1 cellular context compared by ENCODE assay signal in the genomic region with DNA sequence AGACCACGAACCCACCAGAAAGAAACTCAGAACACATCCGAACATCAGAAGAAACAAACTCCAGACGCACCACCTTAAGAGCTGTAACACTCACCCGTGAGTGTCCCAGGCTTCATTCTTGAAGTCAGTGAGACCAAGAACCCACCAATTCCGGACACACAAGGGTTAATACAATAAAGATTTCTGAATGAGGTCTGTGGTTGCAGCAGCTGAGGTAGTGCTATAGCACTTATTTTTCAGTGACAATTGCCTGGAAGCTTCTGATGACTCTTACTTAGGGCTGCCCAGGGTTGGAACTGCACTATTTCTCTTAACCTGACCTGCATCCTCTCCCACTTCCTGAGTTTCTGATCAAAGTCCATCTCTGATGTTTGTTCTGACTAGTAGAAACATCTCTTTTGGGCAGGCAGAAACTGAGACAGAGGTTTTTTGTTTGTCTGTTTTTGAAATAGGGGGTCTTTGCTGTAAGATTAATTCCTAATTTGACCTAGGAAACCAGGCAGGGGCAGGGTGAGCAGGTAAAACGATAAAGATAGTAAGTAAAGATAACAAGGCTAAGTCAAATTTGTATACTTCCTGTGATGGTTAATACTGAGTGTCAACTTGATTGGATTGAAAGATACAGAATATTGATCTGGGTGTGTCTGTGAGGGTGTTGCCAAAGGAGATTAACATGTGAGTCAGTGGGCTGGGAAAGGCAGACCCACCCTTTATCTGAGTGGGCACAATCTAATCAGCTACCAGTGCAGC.
TF ChIP-seq lines count a peak whose summit lies in the region.

No MANE protein-coding gene starts in this region.

TF ChIP-seq in HepG2, 621 proteins besides CTCF, POLR2A, EP300 and RAD21 (continued from another document):
- peak; percentile 38; the same call in 1 of the 2 replicates for TF ChIP-seq SOX5 (CRISPR knock-in tag; IDR thresholded peaks at IDR 0.05; ENCODE audit: borderline replicate concordance)
- peak; percentile 67 for TF ChIP-seq FOSL2 (CRISPR knock-in tag; IDR thresholded peaks at IDR 0.05)
- no peak for TF ChIP-seq CENPT (CRISPR knock-in tag; IDR thresholded peaks at IDR 0.05; ENCODE audit: low read depth)
- TF ChIP-seq, protein P1, sequence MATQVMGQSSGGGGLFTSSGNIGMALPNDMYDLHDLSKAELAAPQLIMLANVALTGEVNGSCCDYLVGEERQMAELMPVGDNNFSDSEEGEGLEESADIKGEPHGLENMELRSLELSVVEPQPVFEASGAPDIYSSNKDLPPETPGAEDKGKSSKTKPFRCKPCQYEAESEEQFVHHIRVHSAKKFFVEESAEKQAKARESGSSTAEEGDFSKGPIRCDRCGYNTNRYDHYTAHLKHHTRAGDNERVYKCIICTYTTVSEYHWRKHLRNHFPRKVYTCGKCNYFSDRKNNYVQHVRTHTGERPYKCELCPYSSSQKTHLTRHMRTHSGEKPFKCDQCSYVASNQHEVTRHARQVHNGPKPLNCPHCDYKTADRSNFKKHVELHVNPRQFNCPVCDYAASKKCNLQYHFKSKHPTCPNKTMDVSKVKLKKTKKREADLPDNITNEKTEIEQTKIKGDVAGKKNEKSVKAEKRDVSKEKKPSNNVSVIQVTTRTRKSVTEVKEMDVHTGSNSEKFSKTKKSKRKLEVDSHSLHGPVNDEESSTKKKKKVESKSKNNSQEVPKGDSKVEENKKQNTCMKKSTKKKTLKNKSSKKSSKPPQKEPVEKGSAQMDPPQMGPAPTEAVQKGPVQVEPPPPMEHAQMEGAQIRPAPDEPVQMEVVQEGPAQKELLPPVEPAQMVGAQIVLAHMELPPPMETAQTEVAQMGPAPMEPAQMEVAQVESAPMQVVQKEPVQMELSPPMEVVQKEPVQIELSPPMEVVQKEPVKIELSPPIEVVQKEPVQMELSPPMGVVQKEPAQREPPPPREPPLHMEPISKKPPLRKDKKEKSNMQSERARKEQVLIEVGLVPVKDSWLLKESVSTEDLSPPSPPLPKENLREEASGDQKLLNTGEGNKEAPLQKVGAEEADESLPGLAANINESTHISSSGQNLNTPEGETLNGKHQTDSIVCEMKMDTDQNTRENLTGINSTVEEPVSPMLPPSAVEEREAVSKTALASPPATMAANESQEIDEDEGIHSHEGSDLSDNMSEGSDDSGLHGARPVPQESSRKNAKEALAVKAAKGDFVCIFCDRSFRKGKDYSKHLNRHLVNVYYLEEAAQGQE (IDR thresholded peaks at IDR 0.05; ENCODE audit: borderline replicate concordance in 1 of 2, low read depth in 1 of 2, low read length in 2 of 2), result peak in 1 of 2 experiments; percentile 55; a peak in 1 of 4 replicates
- TF ChIP-seq POLR2G (IDR thresholded peaks at IDR 0.05; ENCODE audit: low read depth, low read length), result peak; percentile 77
- TF ChIP-seq ZNF652 (CRISPR knock-in tag; IDR thresholded peaks at IDR 0.05; ENCODE audit: borderline replicate concordance, low read depth), result peak; percentile 92
- no peak for TF ChIP-seq ZNF674 (CRISPR knock-in tag; IDR thresholded peaks at IDR 0.05; ENCODE audit: low read depth)
- TF ChIP-seq GATAD1 (CRISPR knock-in tag; IDR thresholded peaks at IDR 0.05), result peak; percentile 40; the same call in 1 of the 2 replicates
- peak; percentile 63; the same call in 1 of the 2 replicates for TF ChIP-seq GFI1 (CRISPR knock-in tag; IDR thresholded peaks at IDR 0.05; ENCODE audit: borderline replicate concordance)
- peak; percentile 56 for TF ChIP-seq MEF2D (CRISPR knock-in tag; IDR thresholded peaks at IDR 0.05)
- 0 out of 2 replicates have a peak, but pooled peaks have one; percentile 20 for TF ChIP-seq ZNF709 (CRISPR knock-in tag; IDR thresholded peaks at IDR 0.05)
- no peak for TF ChIP-seq PCBP1 (IDR thresholded peaks at IDR 0.05; ENCODE audit: borderline replicate concordance, low read depth, low read length)
- TF ChIP-seq, protein P2, sequence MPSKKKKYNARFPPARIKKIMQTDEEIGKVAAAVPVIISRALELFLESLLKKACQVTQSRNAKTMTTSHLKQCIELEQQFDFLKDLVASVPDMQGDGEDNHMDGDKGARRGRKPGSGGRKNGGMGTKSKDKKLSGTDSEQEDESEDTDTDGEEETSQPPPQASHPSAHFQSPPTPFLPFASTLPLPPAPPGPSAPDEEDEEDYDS (CRISPR knock-in tag; IDR thresholded peaks at IDR 0.05), result peak; percentile 64; the same call in 1 of the 2 replicates
- no peak for TF ChIP-seq NCOA5 (CRISPR knock-in tag; IDR thresholded peaks at IDR 0.05)
- peak; percentile 83; the same call in 1 of the 2 replicates for TF ChIP-seq ZNF335 (CRISPR knock-in tag; IDR thresholded peaks at IDR 0.05)
- TF ChIP-seq SOX13 (IDR thresholded peaks at IDR 0.05), result no peak
- peak in 1 of 2 experiments; percentile 54; a peak in 1 of 4 replicates for TF ChIP-seq SOX13 (CRISPR knock-in tag; conservative IDR thresholded peaks at IDR 0.05 in 1 of 2, IDR thresholded peaks at IDR 0.05 in 1 of 2)
- peak; percentile 71 for TF ChIP-seq PITX1 (CRISPR knock-in tag; IDR thresholded peaks at IDR 0.05)
- TF ChIP-seq SIN3A (IDR thresholded peaks at IDR 0.05; ENCODE audit: borderline replicate concordance, low read depth, low read length), result peak; percentile 64
- TF ChIP-seq ZNF33A (CRISPR knock-in tag; IDR thresholded peaks at IDR 0.05; ENCODE audit: borderline replicate concordance), result no peak
- TF ChIP-seq KDM6A (CRISPR knock-in tag; IDR thresholded peaks at IDR 0.05; ENCODE audit: low read depth), result peak; percentile 89
- TF ChIP-seq, protein P3, sequence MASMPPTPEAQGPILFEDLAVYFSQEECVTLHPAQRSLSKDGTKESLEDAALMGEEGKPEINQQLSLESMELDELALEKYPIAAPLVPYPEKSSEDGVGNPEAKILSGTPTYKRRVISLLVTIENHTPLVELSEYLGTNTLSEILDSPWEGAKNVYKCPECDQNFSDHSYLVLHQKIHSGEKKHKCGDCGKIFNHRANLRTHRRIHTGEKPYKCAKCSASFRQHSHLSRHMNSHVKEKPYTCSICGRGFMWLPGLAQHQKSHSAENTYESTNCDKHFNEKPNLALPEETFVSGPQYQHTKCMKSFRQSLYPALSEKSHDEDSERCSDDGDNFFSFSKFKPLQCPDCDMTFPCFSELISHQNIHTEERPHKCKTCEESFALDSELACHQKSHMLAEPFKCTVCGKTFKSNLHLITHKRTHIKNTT (CRISPR knock-in tag; IDR thresholded peaks at IDR 0.05), result no peak
- TF ChIP-seq KLF12 (CRISPR knock-in tag; IDR thresholded peaks at IDR 0.05; ENCODE audit: borderline replicate concordance), result peak; percentile 58; the same call in 1 of the 2 replicates
- TF ChIP-seq ASH2L (IDR thresholded peaks at IDR 0.05; ENCODE audit: insufficient read length, low read depth, low read length), result peak; percentile 77
- peak; percentile 86 for TF ChIP-seq ETV5 (CRISPR knock-in tag; IDR thresholded peaks at IDR 0.05; ENCODE audit: borderline replicate concordance)
- TF ChIP-seq HNF4G (IDR thresholded peaks at IDR 0.05; ENCODE audit: borderline replicate concordance, low read depth, low read length), result peak; percentile 71
- peak; percentile 88; the same call in 1 of the 2 replicates for TF ChIP-seq HNF4G (CRISPR knock-in tag; IDR thresholded peaks at IDR 0.05; ENCODE audit: borderline replicate concordance, low read depth)
- TF ChIP-seq, protein P4, sequence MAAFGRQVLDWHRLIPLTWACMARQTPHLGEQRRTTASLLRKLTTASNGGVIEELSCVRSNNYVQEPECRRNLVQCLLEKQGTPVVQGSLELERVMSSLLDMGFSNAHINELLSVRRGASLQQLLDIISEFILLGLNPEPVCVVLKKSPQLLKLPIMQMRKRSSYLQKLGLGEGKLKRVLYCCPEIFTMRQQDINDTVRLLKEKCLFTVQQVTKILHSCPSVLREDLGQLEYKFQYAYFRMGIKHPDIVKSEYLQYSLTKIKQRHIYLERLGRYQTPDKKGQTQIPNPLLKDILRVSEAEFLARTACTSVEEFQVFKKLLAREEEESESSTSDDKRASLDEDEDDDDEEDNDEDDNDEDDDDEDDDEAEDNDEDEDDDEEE (CRISPR knock-in tag; IDR thresholded peaks at IDR 0.05), result no peak
- TF ChIP-seq ESRRA (CRISPR knock-in tag; IDR thresholded peaks at IDR 0.05; ENCODE audit: low read depth), result 0 out of 2 replicates have a peak, but pooled peaks have one; percentile 53
- peak; percentile 86 for TF ChIP-seq POLR2AphosphoS5 (IDR thresholded peaks at IDR 0.05; ENCODE audit: low read depth, low read length)
- peak; percentile 59; the same call in 1 of the 2 replicates for TF ChIP-seq ZNF549 (CRISPR knock-in tag; IDR thresholded peaks at IDR 0.05)
- no peak for TF ChIP-seq ZNF552 (CRISPR knock-in tag; IDR thresholded peaks at IDR 0.05; ENCODE audit: borderline replicate concordance)
- TF ChIP-seq SAP130 (CRISPR knock-in tag; IDR thresholded peaks at IDR 0.05; ENCODE audit: low read depth), result peak; percentile 86
- TF ChIP-seq NR2F2 (IDR thresholded peaks at IDR 0.05; ENCODE audit: borderline replicate concordance, low read depth), result peak; percentile 34; the same call in 1 of the 2 replicates
- no peak for TF ChIP-seq NR1H2 (CRISPR knock-in tag; IDR thresholded peaks at IDR 0.05; ENCODE audit: borderline replicate concordance, low read depth)
- TF ChIP-seq, protein P5, sequence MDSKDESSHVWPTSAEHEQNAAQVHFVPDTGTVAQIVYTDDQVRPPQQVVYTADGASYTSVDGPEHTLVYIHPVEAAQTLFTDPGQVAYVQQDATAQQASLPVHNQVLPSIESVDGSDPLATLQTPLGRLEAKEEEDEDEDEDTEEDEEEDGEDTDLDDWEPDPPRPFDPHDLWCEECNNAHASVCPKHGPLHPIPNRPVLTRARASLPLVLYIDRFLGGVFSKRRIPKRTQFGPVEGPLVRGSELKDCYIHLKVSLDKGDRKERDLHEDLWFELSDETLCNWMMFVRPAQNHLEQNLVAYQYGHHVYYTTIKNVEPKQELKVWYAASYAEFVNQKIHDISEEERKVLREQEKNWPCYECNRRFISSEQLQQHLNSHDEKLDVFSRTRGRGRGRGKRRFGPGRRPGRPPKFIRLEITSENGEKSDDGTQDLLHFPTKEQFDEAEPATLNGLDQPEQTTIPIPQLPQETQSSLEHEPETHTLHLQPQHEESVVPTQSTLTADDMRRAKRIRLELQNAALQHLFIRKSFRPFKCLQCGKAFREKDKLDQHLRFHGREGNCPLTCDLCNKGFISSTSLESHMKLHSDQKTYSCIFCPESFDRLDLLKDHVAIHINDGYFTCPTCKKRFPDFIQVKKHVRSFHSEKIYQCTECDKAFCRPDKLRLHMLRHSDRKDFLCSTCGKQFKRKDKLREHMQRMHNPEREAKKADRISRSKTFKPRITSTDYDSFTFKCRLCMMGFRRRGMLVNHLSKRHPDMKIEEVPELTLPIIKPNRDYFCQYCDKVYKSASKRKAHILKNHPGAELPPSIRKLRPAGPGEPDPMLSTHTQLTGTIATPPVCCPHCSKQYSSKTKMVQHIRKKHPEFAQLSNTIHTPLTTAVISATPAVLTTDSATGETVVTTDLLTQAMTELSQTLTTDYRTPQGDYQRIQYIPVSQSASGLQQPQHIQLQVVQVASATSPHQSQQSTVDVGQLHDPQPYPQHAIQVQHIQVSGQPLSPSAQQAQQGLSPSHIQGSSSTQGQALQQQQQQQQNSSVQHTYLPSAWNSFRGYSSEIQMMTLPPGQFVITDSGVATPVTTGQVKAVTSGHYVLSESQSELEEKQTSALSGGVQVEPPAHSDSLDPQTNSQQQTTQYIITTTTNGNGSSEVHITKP (CRISPR knock-in tag; IDR thresholded peaks at IDR 0.05; ENCODE audit: low read depth), result no peak
- TF ChIP-seq, protein P6, sequence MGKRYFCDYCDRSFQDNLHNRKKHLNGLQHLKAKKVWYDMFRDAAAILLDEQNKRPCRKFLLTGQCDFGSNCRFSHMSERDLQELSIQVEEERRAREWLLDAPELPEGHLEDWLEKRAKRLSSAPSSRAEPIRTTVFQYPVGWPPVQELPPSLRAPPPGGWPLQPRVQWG (CRISPR knock-in tag; IDR thresholded peaks at IDR 0.05; ENCODE audit: borderline replicate concordance, low read depth), result no peak
- TF ChIP-seq POGZ (CRISPR knock-in tag; IDR thresholded peaks at IDR 0.05), result no peak; the same call in 1 of the 2 replicates
- TF ChIP-seq, protein P7, sequence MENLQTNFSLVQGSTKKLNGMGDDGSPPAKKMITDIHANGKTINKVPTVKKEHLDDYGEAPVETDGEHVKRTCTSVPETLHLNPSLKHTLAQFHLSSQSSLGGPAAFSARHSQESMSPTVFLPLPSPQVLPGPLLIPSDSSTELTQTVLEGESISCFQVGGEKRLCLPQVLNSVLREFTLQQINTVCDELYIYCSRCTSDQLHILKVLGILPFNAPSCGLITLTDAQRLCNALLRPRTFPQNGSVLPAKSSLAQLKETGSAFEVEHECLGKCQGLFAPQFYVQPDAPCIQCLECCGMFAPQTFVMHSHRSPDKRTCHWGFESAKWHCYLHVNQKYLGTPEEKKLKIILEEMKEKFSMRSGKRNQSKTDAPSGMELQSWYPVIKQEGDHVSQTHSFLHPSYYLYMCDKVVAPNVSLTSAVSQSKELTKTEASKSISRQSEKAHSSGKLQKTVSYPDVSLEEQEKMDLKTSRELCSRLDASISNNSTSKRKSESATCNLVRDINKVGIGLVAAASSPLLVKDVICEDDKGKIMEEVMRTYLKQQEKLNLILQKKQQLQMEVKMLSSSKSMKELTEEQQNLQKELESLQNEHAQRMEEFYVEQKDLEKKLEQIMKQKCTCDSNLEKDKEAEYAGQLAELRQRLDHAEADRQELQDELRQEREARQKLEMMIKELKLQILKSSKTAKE (CRISPR knock-in tag; IDR thresholded peaks at IDR 0.05; ENCODE audit: borderline replicate concordance), result no peak; the same call in 1 of the 2 replicates
- peak; percentile 47; the same call in 1 of the 2 replicates for TF ChIP-seq CCDC6 (CRISPR knock-in tag; IDR thresholded peaks at IDR 0.05)
- TF ChIP-seq, protein P8, sequence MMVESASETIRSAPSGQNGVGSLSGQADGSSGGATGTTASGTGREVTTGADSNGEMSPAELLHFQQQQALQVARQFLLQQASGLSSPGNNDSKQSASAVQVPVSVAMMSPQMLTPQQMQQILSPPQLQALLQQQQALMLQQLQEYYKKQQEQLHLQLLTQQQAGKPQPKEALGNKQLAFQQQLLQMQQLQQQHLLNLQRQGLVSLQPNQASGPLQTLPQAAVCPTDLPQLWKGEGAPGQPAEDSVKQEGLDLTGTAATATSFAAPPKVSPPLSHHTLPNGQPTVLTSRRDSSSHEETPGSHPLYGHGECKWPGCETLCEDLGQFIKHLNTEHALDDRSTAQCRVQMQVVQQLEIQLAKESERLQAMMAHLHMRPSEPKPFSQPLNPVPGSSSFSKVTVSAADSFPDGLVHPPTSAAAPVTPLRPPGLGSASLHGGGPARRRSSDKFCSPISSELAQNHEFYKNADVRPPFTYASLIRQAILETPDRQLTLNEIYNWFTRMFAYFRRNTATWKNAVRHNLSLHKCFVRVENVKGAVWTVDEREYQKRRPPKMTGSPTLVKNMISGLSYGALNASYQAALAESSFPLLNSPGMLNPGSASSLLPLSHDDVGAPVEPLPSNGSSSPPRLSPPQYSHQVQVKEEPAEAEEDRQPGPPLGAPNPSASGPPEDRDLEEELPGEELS (CRISPR knock-in tag; IDR thresholded peaks at IDR 0.05), result peak; percentile 63
- TF ChIP-seq ZBTB3 (CRISPR knock-in tag; IDR thresholded peaks at IDR 0.05; ENCODE audit: borderline replicate concordance, low read depth), result 0 out of 2 replicates have a peak, but pooled peaks have one; percentile 32
- no peak for TF ChIP-seq SOX6 (IDR thresholded peaks at IDR 0.05)
- TF ChIP-seq SOX6 (CRISPR knock-in tag; IDR thresholded peaks at IDR 0.05), result peak; percentile 61
- TF ChIP-seq ZSCAN9 (CRISPR knock-in tag; IDR thresholded peaks at IDR 0.05; ENCODE audit: borderline replicate concordance), result 0 out of 2 replicates have a peak, but pooled peaks have one; percentile 25
- 0 out of 2 replicates have a peak, but pooled peaks have one; percentile 56 for TF ChIP-seq NR2C2 (CRISPR knock-in tag; IDR thresholded peaks at IDR 0.05; ENCODE audit: borderline replicate concordance)
- TF ChIP-seq TP53 (CRISPR knock-in tag; conservative IDR thresholded peaks at IDR 0.05), result no peak
- TF ChIP-seq RARA (CRISPR knock-in tag; IDR thresholded peaks at IDR 0.05), result peak; percentile 57
- peak; percentile 44; the same call in 1 of the 2 replicates for TF ChIP-seq FOXJ3 (CRISPR knock-in tag; IDR thresholded peaks at IDR 0.05; ENCODE audit: borderline replicate concordance)
